Comparison of ENCODE assay signal across 8 cellular contexts in the genomic region with DNA sequence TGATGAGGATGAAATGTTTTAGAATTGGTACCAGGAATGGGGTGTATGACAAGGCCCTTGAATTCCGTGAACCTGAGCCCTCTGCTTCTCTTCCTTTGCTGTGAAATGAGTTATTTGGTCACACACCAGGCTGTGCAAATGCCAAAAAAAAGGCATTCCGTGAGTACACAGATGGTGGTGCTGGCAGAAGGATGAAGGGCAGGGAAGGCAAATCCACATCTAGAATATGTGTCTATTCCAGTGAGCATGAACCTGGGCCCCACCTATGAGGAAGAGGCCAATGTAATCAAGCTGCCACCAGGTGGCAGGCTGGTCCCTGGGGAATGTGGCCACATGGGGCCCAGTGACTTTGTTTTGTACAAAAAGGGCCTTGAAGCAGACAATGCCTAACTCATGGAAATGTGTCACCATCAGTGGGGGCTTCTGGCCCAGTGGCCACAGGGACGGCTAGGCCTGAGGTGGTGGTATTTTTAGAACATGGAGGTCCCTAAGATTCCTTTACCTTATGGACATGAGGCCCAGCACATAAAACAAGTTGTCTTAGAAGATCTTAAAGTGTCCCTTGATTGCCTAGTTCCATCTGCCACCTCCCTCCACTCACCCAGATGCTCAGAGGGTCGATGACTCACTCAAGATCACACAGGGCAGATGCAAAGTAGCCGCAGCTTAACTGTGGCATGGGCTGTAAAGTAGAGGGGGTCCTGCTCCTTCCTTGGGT. TPM values are rescaled to one million over a fixed set of nuclear protein-coding genes. Genes with fewer than 3 reads are reported as not detected.
DNase-seq lines count a peak whose midpoint lies in the region; ATAC-seq and TF ChIP-seq lines count a peak whose summit lies in the region.

No MANE protein-coding gene starts in this region.

- no peak overlapping the region for H3K4me3 Mint-ChIP-seq in activated B cell treated with CpG ODN at 0.5 μM for 24 hours

- no TSS peak for BruUV-seq in mammary epithelial cell (replicated peaks; lab: Mats Ljungman, UMichigan)

- no peaks in the 10 kb centered on the region for H3K9me3 ChIP-seq in mammary epithelial cell (replicated peaks; ENCODE audit: insufficient read depth, low read length)

- peak; percentile 62 for ATAC-seq in activated B cell treated with CpG ODN at 0.5 μM for 24 hours (ENCODE audit: low read depth)
- no peak for ATAC-seq in GM21825 (IDR thresholded peaks at IDR 0.05; ENCODE audit: unreplicated experiment)

- peak overlapping the region; percentile 86 for H3K27ac Mint-ChIP-seq in activated B cell treated with CpG ODN at 0.5 μM for 24 hours

- H3K79me2 ChIP-seq in mammary epithelial cell (ENCODE audit: insufficient read depth, low read length) = peaks cover 6% of the 10 kb centered on the region

- no peaks in the 10 kb centered on the region for H3K27me3 ChIP-seq in mammary epithelial cell (ENCODE audit: insufficient read depth, low read length)

- in situ Hi-C loops in mammary epithelial cell (cut with MboI; ENCODE audit: low sequenced_read_pairs in 2 of 2) = loop anchor here (5.0 to 25.0 kb wide), 4 partner anchors 36 to 279 kb away; a partner anchor contains a TSS

- no peak overlapping the region for H3K4me2 ChIP-seq in mammary epithelial cell (ENCODE audit: insufficient read depth, low read depth, low read length)

- no peak overlapping the region for H3K9ac ChIP-seq in mammary epithelial cell (ENCODE audit: insufficient read depth, low read length)

- intact Hi-C loops in activated B cell treated with CpG ODN at 0.5 μM for 24 hours (cut with micrococcal nuclease) (loop anchor here (1.0 kb wide), 4 partner anchors 35 to 211 kb away; no protein-coding TSS in a partner anchor), mammary epithelial cell (cut with micrococcal nuclease) (loop anchor here (1.0 kb wide), 4 partner anchors 35 to 211 kb away; no protein-coding TSS in a partner anchor)

- H3K4me3 ChIP-seq in mammary epithelial cell (replicated peaks in 1 of 3; ENCODE audit: insufficient read depth in 1 of 3, low read depth in 2 of 3, low read length in 3 of 3) = no peak overlapping the region

- no peak for TF ChIP-seq CTCF in activated B cell treated with CpG ODN at 0.5 μM for 24 hours (IDR thresholded peaks at IDR 0.05)
- peak; percentile 87 to 96 for TF ChIP-seq CTCF in mammary epithelial cell (conservative IDR thresholded peaks at IDR 0.05 in 1 of 2, IDR thresholded peaks at IDR 0.05 in 1 of 2; ENCODE audit: extremely low read depth in 1 of 2, insufficient read depth in 1 of 2, low read depth in 1 of 2, low read length in 2 of 2)

- peaks cover 16% of the 10 kb centered on the region for H3K27me3 Mint-ChIP-seq in activated B cell treated with CpG ODN at 0.5 μM for 24 hours

- DNase-seq in NCI-H345 (lab: John Stamatoyannopoulos, UW) = peak; percentile 3
- DNase-seq in NCI-H345 treated with DMSO at 0.1 percent for 48 hours (lab: John Stamatoyannopoulos, UW; ENCODE audit: unreplicated experiment) = no peak
- peak; percentile 49 for DNase-seq in NCI-H146 treated with DMSO at 0.1 percent for 48 hours (lab: John Stamatoyannopoulos, UW; ENCODE audit: unreplicated experiment)
- DNase-seq in activated B cell treated with CpG ODN at 0.5 μM for 24 hours = peak; percentile 71
- DNase-seq in mammary epithelial cell = peak; percentile 70
- peak; percentile 87 for DNase-seq in left kidney (ENCODE audit: low read depth, low spot score)
- DNase-seq in stimulated activated CD4-positive, alpha-beta T cell treated with anti-CD3 and anti-CD28 coated beads, TNF-alpha, amount 100 ng/mL, for 4 hours (ENCODE audit: low read depth in 3 of 3) = peak; percentile 59 to 67 (median 65)

- dilution Hi-C loops in mammary epithelial cell (cut with HindIII; ENCODE audit: low sequenced_read_pairs) = loop anchor here (5.0 kb wide), 2 partner anchors 36 to 104 kb away; a partner anchor contains a TSS

- no peaks in the 10 kb centered on the region for H3K9me3 Mint-ChIP-seq in activated B cell treated with CpG ODN at 0.5 μM for 24 hours

- H3K36me3 ChIP-seq in mammary epithelial cell (ENCODE audit: insufficient read depth, low read length) = no peaks in the 10 kb centered on the region

- H3K27ac ChIP-seq in mammary epithelial cell (ENCODE audit: insufficient read depth, low read depth, low read length) = no peak overlapping the region

- H2AFZ ChIP-seq in mammary epithelial cell (ENCODE audit: low read depth, low read length) = peak overlapping the region; percentile 16

- 22% methylated on average over 4 of the region's 5 CpGs for WGBS in mammary epithelial cell (ENCODE audit: low coverage, missing lambda C conversion rate)

- no peaks in the 10 kb centered on the region for H4K20me1 ChIP-seq in mammary epithelial cell (ENCODE audit: insufficient read depth, low read length)

- H3K36me3 Mint-ChIP-seq in activated B cell treated with CpG ODN at 0.5 μM for 24 hours (ENCODE audit: low read depth) = no peaks in the 10 kb centered on the region

- CTCF ChIA-PET in activated B cell treated with CpG ODN at 0.5 μM for 24 hours (lab: Charles Lee) (interaction anchor here (0.9 to 11.3 kb wide), 11 partner anchors 10 to 284 kb away, joined by 3 to 275 read pairs (median 3); a partner anchor contains a TSS), mammary epithelial cell (lab: Charles Lee; ENCODE audit: low non-redundant PET) (interaction anchor here (0.7 kb wide), 1 partner anchor 32 kb away, joined by 6 read pairs; no protein-coding TSS in a partner anchor)

- peaks cover 31% of the 10 kb centered on the region for H3K4me1 Mint-ChIP-seq in activated B cell treated with CpG ODN at 0.5 μM for 24 hours

- peaks cover 13% of the 10 kb centered on the region for H3K4me1 ChIP-seq in mammary epithelial cell (ENCODE audit: insufficient read depth, low read length)

- POLR2A ChIA-PET in activated B cell treated with CpG ODN at 0.5 μM for 24 hours (lab: Charles Lee) = interaction anchor here (1.1 to 4.8 kb wide), 3 partner anchors 34 to 84 kb away, joined by 3 to 42 read pairs (median 10); a partner anchor contains a TSS

RNA-seq across cellular contexts. Expression of a gene that starts 3.9 kb away (rescaled TPM):
- total RNA-seq in activated B cell treated with CpG ODN at 0.5 μM for 24 hours (8.6 and 8.8 TPM in 2 replicates), mammary epithelial cell (10 to 100 TPM; 21.6 to 22.0 TPM)
- 5.0 TPM for polyA plus RNA-seq in mammary epithelial cell
- 46.1 TPM for polyA minus RNA-seq in mammary epithelial cell

RNA-seq across cellular contexts. Expression of a gene that starts 5.7 kb away (rescaled TPM):
- 0.40 and 0.42 TPM in 2 replicates for total RNA-seq in activated B cell treated with CpG ODN at 0.5 μM for 24 hours
- total RNA-seq in mammary epithelial cell = 100 to 1,000 TPM; 171 to 266 TPM
- 168 TPM for polyA plus RNA-seq in mammary epithelial cell
- polyA minus RNA-seq in mammary epithelial cell = 208 TPM

RNA-seq across cellular contexts. Expression of a gene that starts 34.3 kb away (rescaled TPM):
- total RNA-seq in activated B cell treated with CpG ODN at 0.5 μM for 24 hours (1.8 and 2.9 TPM in 2 replicates), mammary epithelial cell (1 to 10 TPM; 1.9 to 3.2 TPM)
- 1.6 TPM for polyA plus RNA-seq in mammary epithelial cell
- 1.9 TPM for polyA minus RNA-seq in mammary epithelial cell

RNA-seq across cellular contexts. Expression of a gene that starts 34.4 kb away (rescaled TPM):
- total RNA-seq in activated B cell treated with CpG ODN at 0.5 μM for 24 hours (30.8 and 33.9 TPM in 2 replicates), mammary epithelial cell (1 to 10 TPM; 1.5 to 6.9 TPM)
- 14.3 TPM for polyA plus RNA-seq in mammary epithelial cell
- polyA minus RNA-seq in mammary epithelial cell = not detected

RNA-seq across cellular contexts. Expression of a gene that starts 34.4 kb away (rescaled TPM):
- total RNA-seq in activated B cell treated with CpG ODN at 0.5 μM for 24 hours = 263 and 269 TPM in 2 replicates
- 100 to 1,000 TPM in 1 of 2 donors, 10 to 100 TPM in 1; 45.0 to 163 TPM for total RNA-seq in mammary epithelial cell
- polyA plus RNA-seq in mammary epithelial cell = 45.2 TPM
- 645 TPM for polyA minus RNA-seq in mammary epithelial cell

Comparison
In these comparisons a context has a peak if more than half of its experiments do, and no peak if none do; other contexts are left out.
1. RNA of a gene that starts 5.7 kb away (total RNA-seq): 171 to 266 TPM in mammary epithelial cell; 0.40 to 0.42 TPM in activated B cell treated with CpG ODN at 0.5 μM for 24 hours; every median in the first group is over 100 times any median in the second.